In genomic region chr7:137697026-137697425, GRCh38 we compare ENCODE assay signal across 31 cellular contexts.
"Had no signal": no experiment of that assay in that cellular context is flagged by ENCODE, and none has a peak within 500 bp of the region (broad histone marks: within the 10 kb centered on the region; RNA-seq: fewer than 3 reads in every experiment).

No MANE protein-coding gene starts in this region.

- H3K9me3 ChIP-seq: breast epithelium, ovary, right lobe of liver, uterus had no signal

- H3K27ac Mint-ChIP-seq: memory B cell; natural killer cell; progenitor cell of endocrine pancreas; stimulated activated effector memory CD8-positive, alpha-beta T cell treated with anti-CD3 and anti-CD28 coated beads, Interleukin-12 subunit alpha, Interleukin-12 subunit beta, amount 100 ng/mL, for 72 hours; stimulated activated naive CD8-positive, alpha-beta T cell treated with anti-CD3 and anti-CD28 coated beads, Interleukin-15, Interleukin-2, amounts not matched to agents 100 ng/mL and 50 ng/mL, for 24 hours; T-helper 1 cell treated with Interleukin-12 subunit alpha and Interleukin-12 subunit beta and Interleukin-4 antibody, amounts not matched to agents 30 μg/mL and 1 μg/mL, for 36 hours; type B pancreatic cell had no signal

- H3K27ac ChIP-seq: breast epithelium, foreskin keratinocyte, heart left ventricle, ovary, right lobe of liver, uterus, VCaP had no signal

- DNase-seq: activated CD4-positive, alpha-beta T cell treated with anti-CD3 and anti-CD28 coated beads for 48 hours; activated CD4-positive, alpha-beta T cell treated with anti-CD3 and anti-CD28 coated beads, Interleukin-2, amount 50 U/mL, for 48 hours; activated CD8-positive, alpha-beta memory T cell treated with anti-CD3 and anti-CD28 coated beads for 24 hours; activated gamma-delta T cell treated with Interleukin-2 at 50 U/mL for 16 hours; activated naive CD4-positive, alpha-beta T cell treated with anti-CD3 and anti-CD28 coated beads, Interleukin-2, amount 50 U/mL, for 16 hours; amygdala; effector memory CD4-positive, alpha-beta T cell; foreskin keratinocyte; heart left ventricle; midbrain; natural killer cell; ovary; right lobe of liver; small intestine; stimulated activated CD4-positive, alpha-beta T cell treated with anti-CD3 and anti-CD28 coated beads, Interleukin-4, amount 100 ng/mL, for 24 hours; substantia nigra; SW 1271; T-helper 9 cell; uterus had no signal

- FAIRE-seq: colon, small intestine, TTC549 had no signal

- H3K4me3 Mint-ChIP-seq: central memory CD8-positive, alpha-beta T cell; memory B cell; natural killer cell; stimulated activated effector memory CD8-positive, alpha-beta T cell treated with anti-CD3 and anti-CD28 coated beads, Interleukin-12 subunit alpha, Interleukin-12 subunit beta, amount 100 ng/mL, for 72 hours; stimulated activated naive CD8-positive, alpha-beta T cell treated with anti-CD3 and anti-CD28 coated beads, Interleukin-15, Interleukin-2, amounts not matched to agents 100 ng/mL and 50 ng/mL, for 24 hours; T-helper 1 cell treated with Interleukin-12 subunit alpha and Interleukin-12 subunit beta and Interleukin-4 antibody, amounts not matched to agents 30 μg/mL and 1 μg/mL, for 36 hours; type B pancreatic cell had no signal

- H3K9me3 Mint-ChIP-seq: central memory CD8-positive, alpha-beta T cell; memory B cell; natural killer cell; stimulated activated effector memory CD8-positive, alpha-beta T cell treated with anti-CD3 and anti-CD28 coated beads, Interleukin-12 subunit alpha, Interleukin-12 subunit beta, amount 100 ng/mL, for 72 hours; stimulated activated naive CD8-positive, alpha-beta T cell treated with anti-CD3 and anti-CD28 coated beads, Interleukin-15, Interleukin-2, amounts not matched to agents 100 ng/mL and 50 ng/mL, for 24 hours; T-helper 1 cell treated with Interleukin-12 subunit alpha and Interleukin-12 subunit beta and Interleukin-4 antibody, amounts not matched to agents 30 μg/mL and 1 μg/mL, for 36 hours; type B pancreatic cell had no signal

- H3K4me1 ChIP-seq: breast epithelium, heart left ventricle, uterus had no signal

- H3K4me3 ChIP-seq: breast epithelium, dorsolateral prefrontal cortex, heart left ventricle, ovary, right lobe of liver, uterus had no signal

- H3K27me3 Mint-ChIP-seq: memory B cell had no signal

- H3K4me1 Mint-ChIP-seq: central memory CD8-positive, alpha-beta T cell; memory B cell; natural killer cell; stimulated activated effector memory CD8-positive, alpha-beta T cell treated with anti-CD3 and anti-CD28 coated beads, Interleukin-12 subunit alpha, Interleukin-12 subunit beta, amount 100 ng/mL, for 72 hours had no signal

- H3K36me3 Mint-ChIP-seq: memory B cell; natural killer cell; stimulated activated effector memory CD8-positive, alpha-beta T cell treated with anti-CD3 and anti-CD28 coated beads, Interleukin-12 subunit alpha, Interleukin-12 subunit beta, amount 100 ng/mL, for 72 hours; type B pancreatic cell had no signal

- H3K36me3 ChIP-seq: breast epithelium, heart left ventricle, ovary, right lobe of liver, uterus had no signal

- H3K27me3 ChIP-seq: breast epithelium, dorsolateral prefrontal cortex, foreskin keratinocyte, heart left ventricle, ovary, right lobe of liver, uterus had no signal

- ATAC-seq: foreskin keratinocyte; heart left ventricle; natural killer cell; right lobe of liver; stimulated activated effector memory CD8-positive, alpha-beta T cell treated with anti-CD3 and anti-CD28 coated beads, Interleukin-12 subunit alpha, Interleukin-12 subunit beta, amount 100 ng/mL, for 72 hours had no signal
